ENCODE assay signal across 22 cellular contexts in the genomic region with DNA sequence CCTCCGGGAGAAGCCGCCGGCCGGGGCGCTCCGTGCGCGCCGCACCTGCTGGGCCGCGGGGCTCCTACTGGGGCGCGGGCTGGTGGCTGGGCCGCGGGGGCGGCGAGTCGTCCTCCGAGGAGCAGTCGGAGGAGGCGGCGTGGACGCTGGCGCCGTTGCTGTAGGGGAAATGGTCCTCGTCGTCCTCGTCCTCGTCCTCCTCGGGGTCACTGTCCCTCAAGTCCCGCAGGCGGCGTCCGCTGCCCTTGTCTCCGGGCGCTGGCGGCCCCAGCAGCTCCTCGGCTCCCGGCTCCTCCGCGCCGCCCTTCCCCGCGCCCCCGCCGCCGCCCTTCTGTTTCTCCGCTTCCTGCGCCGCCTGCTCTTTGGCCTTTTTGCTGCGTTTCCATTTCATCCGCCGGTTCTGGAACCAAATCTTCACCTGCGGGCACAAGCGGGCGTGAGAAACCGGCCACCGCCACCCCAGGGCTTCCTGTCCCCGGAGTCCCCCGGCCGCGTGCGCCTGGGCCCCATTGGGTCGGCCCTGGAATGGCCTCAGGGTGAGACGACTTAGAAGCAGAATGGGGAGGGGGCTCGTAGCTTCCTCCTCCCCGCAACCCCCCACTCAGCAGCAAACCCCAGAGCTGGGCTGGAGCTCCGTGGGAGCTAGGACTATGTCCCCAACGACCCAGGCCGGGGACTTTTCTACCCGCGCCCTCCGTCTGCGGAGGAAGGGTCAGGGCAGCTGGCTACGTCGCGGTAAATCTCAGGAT. TPM values are rescaled to one million over a fixed set of nuclear protein-coding genes. Genes with fewer than 3 reads are reported as not detected.
DNase-seq lines count a peak whose midpoint lies in the region; ATAC-seq, FAIRE-seq and TF ChIP-seq lines count a peak whose summit lies in the region.
"Had no signal": no experiment of that assay in that cellular context is flagged by ENCODE, and none has a peak within 500 bp of the region (broad histone marks: within the 10 kb centered on the region; RNA-seq: fewer than 3 reads in every experiment).

No MANE protein-coding gene starts in this region.

- peaks cover 6% of the 10 kb centered on the region for H4K20me1 ChIP-seq in HepG2 (ENCODE audit: insufficient read depth, low read length)
- peaks cover 93% of the 10 kb centered on the region for H4K20me1 ChIP-seq in neural progenitor cell (ENCODE audit: low read depth)

- no peak overlapping the region for H2AFZ ChIP-seq in HepG2 (ENCODE audit: low read length)
- no peak overlapping the region for H2AFZ ChIP-seq in neural progenitor cell (replicated peaks)

- no peak for ATAC-seq in HepG2
- no peak for ATAC-seq in right lobe of liver
- ATAC-seq in aorta (ENCODE audit: low FRiP score): peak; percentile 19
- ATAC-seq in stimulated activated memory B cell treated with anti-CD40 and anti-IgM and Interleukin-4, amounts not matched to agents 10 μg/mL and 1 μg/mL and 100 μg/mL, for 72 hours: no peak
- no peak for ATAC-seq in GM21723 (IDR thresholded peaks at IDR 0.05; ENCODE audit: unreplicated experiment)
- ATAC-seq: activated CD8-positive, alpha-beta T cell treated with anti-CD3 and anti-CD28 coated beads for 36 hours had no signal

- H3K4me2 ChIP-seq in HepG2 (ENCODE audit: low read depth, low read length) (0 out of 2 replicates have a peak overlapping the region, but pooled peaks have one; percentile 27), neural progenitor cell (peak overlapping the region; percentile 39)

- H3K36me3 ChIP-seq in HepG2 (replicated peaks in 1 of 2; ENCODE audit: control insufficient read depth in 1 of 2, insufficient read depth in 2 of 2, low read length in 2 of 2) (peaks cover 0 to 6% of the 10 kb centered on the region in 2 experiments; a peak in 1 of 5 replicates), right lobe of liver (no peaks in the 10 kb centered on the region), neural progenitor cell (no peaks in the 10 kb centered on the region), aorta (ENCODE audit: control insufficient read depth in 1 of 2, insufficient read depth in 2 of 2, low read length in 1 of 2) (no peaks in the 10 kb centered on the region), A673 (ENCODE audit: insufficient read depth, low read length, poor library complexity, severe bottlenecking) (no peaks in the 10 kb centered on the region)
- H3K36me3 ChIP-seq: sigmoid colon, SJSA1, thyroid gland had no signal

- H3K27ac ChIP-seq in HepG2 (ENCODE audit: extremely low read length, insufficient read depth, low read length): no peak overlapping the region
- no peak overlapping the region for H3K27ac ChIP-seq in right lobe of liver
- no peak overlapping the region for H3K27ac ChIP-seq in coronary artery
- no peak overlapping the region for H3K27ac ChIP-seq in neural progenitor cell
- H3K27ac ChIP-seq in aorta (ENCODE audit: low read depth in 1 of 2, low read length in 2 of 2): no peak overlapping the region
- H3K27ac ChIP-seq in A673 (ENCODE audit: low read depth, low read length, poor library complexity, severe bottlenecking): no peak overlapping the region
- H3K27ac ChIP-seq: sigmoid colon, SJSA1, thyroid gland had no signal

- no peak for TF ChIP-seq EP300 in HepG2 (IDR thresholded peaks at IDR 0.05; ENCODE audit: low read depth in 2 of 2, low read length in 2 of 2)
- TF ChIP-seq EP300 in HepG2 (CRISPR knock-in tag; IDR thresholded peaks at IDR 0.05; ENCODE audit: borderline replicate concordance): no peak

- H3K79me2 ChIP-seq in HepG2 (ENCODE audit: insufficient read depth, low read length): peaks cover 13% of the 10 kb centered on the region
- H3K79me2 ChIP-seq in neural progenitor cell (ENCODE audit: low read depth): no peaks in the 10 kb centered on the region

- peaks cover 26% of the 10 kb centered on the region for H3K4me1 Mint-ChIP-seq in neural progenitor cell
- peaks cover 26% of the 10 kb centered on the region for H3K4me1 Mint-ChIP-seq in stimulated activated memory B cell treated with anti-CD40 and anti-IgM and Interleukin-4, amounts not matched to agents 10 μg/mL and 1 μg/mL and 100 μg/mL, for 72 hours

- no peak overlapping the region for H3K4me3 Mint-ChIP-seq in neural progenitor cell
- no peak overlapping the region for H3K4me3 Mint-ChIP-seq in stimulated activated memory B cell treated with anti-CD40 and anti-IgM and Interleukin-4, amounts not matched to agents 10 μg/mL and 1 μg/mL and 100 μg/mL, for 72 hours
- H3K4me3 Mint-ChIP-seq: activated CD8-positive, alpha-beta T cell treated with anti-CD3 and anti-CD28 coated beads for 36 hours had no signal

- TF ChIP-seq CTCF in HepG2 (CRISPR knock-in tag; IDR thresholded peaks at IDR 0.05) (no peak), right lobe of liver (IDR thresholded peaks at IDR 0.05) (no peak), coronary artery (IDR thresholded peaks at IDR 0.05) (no peak), neural progenitor cell (IDR thresholded peaks at IDR 0.05) (peak; percentile 4), A673 (conservative IDR thresholded peaks at IDR 0.05; ENCODE audit: low read depth, low read length) (no peak)

- H3K9me3 ChIP-seq in HepG2 (ENCODE audit: low read length) (no peaks in the 10 kb centered on the region), right lobe of liver (no peaks in the 10 kb centered on the region), neural progenitor cell (ENCODE audit: low read depth) (no peaks in the 10 kb centered on the region), aorta (ENCODE audit: control insufficient read depth, low read length) (no peaks in the 10 kb centered on the region), A673 (ENCODE audit: low read depth, low read length, poor library complexity, severe bottlenecking) (no peaks in the 10 kb centered on the region)
- H3K9me3 ChIP-seq: Caco-2, sigmoid colon, SJSA1, thyroid gland had no signal

- TF ChIP-seq RAD21 in HepG2 (CRISPR knock-in tag; IDR thresholded peaks at IDR 0.05): no peak

- BruUV-seq in HepG2 (replicated peaks; lab: Mats Ljungman, UMichigan) (no TSS peak), A673 (replicated peaks; lab: Mats Ljungman, UMichigan) (no TSS peak)

- H3K27me3 ChIP-seq in HepG2 (ENCODE audit: control insufficient read depth in 1 of 2, insufficient read depth in 2 of 2, low read length in 2 of 2) (peaks cover 3 to 25% of the 10 kb centered on the region in 2 experiments; a peak in 4 of 5 replicates), right lobe of liver (peaks cover 0 to 70% of the 10 kb centered on the region in 2 donors), neural progenitor cell (peaks cover 98% of the 10 kb centered on the region), aorta (ENCODE audit: control insufficient read depth in 1 of 2, insufficient read depth in 2 of 2, low read length in 1 of 2) (peaks cover 0 to 2% of the 10 kb centered on the region in 2 donors), A673 (replicated peaks; ENCODE audit: insufficient read depth, low read depth, low read length, poor library complexity) (peaks cover 97% of the 10 kb centered on the region)

- no peaks in the 10 kb centered on the region for H3K36me3 Mint-ChIP-seq in neural progenitor cell
- no peaks in the 10 kb centered on the region for H3K36me3 Mint-ChIP-seq in stimulated activated memory B cell treated with anti-CD40 and anti-IgM and Interleukin-4, amounts not matched to agents 10 μg/mL and 1 μg/mL and 100 μg/mL, for 72 hours

- DNase-seq in HepG2 (ENCODE audit: low spot score): no peak
- DNase-seq in right lobe of liver: no peak
- DNase-seq in coronary artery (ENCODE audit: low spot score): peak; percentile 55
- peak; percentile 79 for DNase-seq in neural progenitor cell (ENCODE audit: low spot score)
- DNase-seq in aorta: no peak
- DNase-seq in A673 (ENCODE audit: low spot score): no peak
- DNase-seq: activated CD8-positive, alpha-beta T cell treated with anti-CD3 and anti-CD28 coated beads for 36 hours; Caco-2; glutamatergic neuron; mesenchymal stem cell; NCI-H1930; nephron progenitor cell; sigmoid colon; thyroid gland had no signal

- FAIRE-seq in HepG2 (lab: Jason Lieb, UNC): no peak
- FAIRE-seq: astrocyte, colon, GM12891, H54, TTC549 had no signal

- H3K27ac Mint-ChIP-seq in neural progenitor cell: no peak overlapping the region
- no peak overlapping the region for H3K27ac Mint-ChIP-seq in stimulated activated memory B cell treated with anti-CD40 and anti-IgM and Interleukin-4, amounts not matched to agents 10 μg/mL and 1 μg/mL and 100 μg/mL, for 72 hours
- H3K27ac Mint-ChIP-seq: activated CD8-positive, alpha-beta T cell treated with anti-CD3 and anti-CD28 coated beads for 36 hours; nephron progenitor cell had no signal

- H3K4me1 ChIP-seq in HepG2 (ENCODE audit: insufficient read depth, low read length): peaks cover 33% of the 10 kb centered on the region
- H3K4me1 ChIP-seq in right lobe of liver: peaks cover 0 to 15% (median 0%) of the 10 kb centered on the region in 4 donors
- peaks cover 29% of the 10 kb centered on the region for H3K4me1 ChIP-seq in neural progenitor cell
- H3K4me1 ChIP-seq in aorta (ENCODE audit: control insufficient read depth in 1 of 2, insufficient read depth in 2 of 2, low read length in 2 of 2): no peaks in the 10 kb centered on the region
- no peaks in the 10 kb centered on the region for H3K4me1 ChIP-seq in A673 (ENCODE audit: insufficient read depth, low read length, poor library complexity, severe bottlenecking)

- no peak for TF ChIP-seq POLR2A in HepG2 (IDR thresholded peaks at IDR 0.05; ENCODE audit: insufficient read depth in 1 of 2, low read depth in 2 of 2, low read length in 2 of 2)
- no peak for TF ChIP-seq POLR2A in right lobe of liver (IDR thresholded peaks at IDR 0.05)

- 77% methylated on average over 67 of the region's 77 CpGs for WGBS in HepG2 (ENCODE audit: low lambda C conversion rate)
- 3% methylated on average over 5 of the region's 77 CpGs for WGBS in right lobe of liver (ENCODE audit: insufficient coverage, low coverage, low lambda C conversion rate, missing lambda C conversion rate)
- 4% methylated on average over 65 to 77 of the region's 77 CpGs for WGBS in aorta, 2 donors

- intact Hi-C loops in HepG2 (cut with micrococcal nuclease; ENCODE audit: unreplicated experiment) (loop anchor here (5.0 kb wide), 1 partner anchor 53 kb away; no protein-coding TSS in a partner anchor), right lobe of liver (cut with DNase I) (no loop called here), aorta (cut with DNase I) (no loop called here), A673 (cut with micrococcal nuclease; ENCODE audit: unreplicated experiment) (no loop called here)

- H3K4me3 ChIP-seq in HepG2 (replicated peaks in 1 of 3; ENCODE audit: insufficient read depth in 1 of 3, low read depth in 2 of 3, low read length in 3 of 3) (no peak overlapping the region; a peak in 2 of 6 replicates), right lobe of liver (no peak overlapping the region), coronary artery (peak overlapping the region; percentile 27), neural progenitor cell (no peak overlapping the region), aorta (ENCODE audit: low read length in 2 of 2) (no peak overlapping the region), A673 (ENCODE audit: low read depth, low read length, poor library complexity, severe bottlenecking) (no peak overlapping the region)
- H3K4me3 ChIP-seq: sigmoid colon, SJSA1, thyroid gland had no signal

- POLR2A ChIA-PET in HepG2 (lab: Yijun Ruan, JAX): no interaction called here
- POLR2A ChIA-PET in A673 (lab: Charles Lee; ENCODE audit: low non-redundant PET): no interaction called here

- H3K27me3 Mint-ChIP-seq in neural progenitor cell (ENCODE audit: insufficient read depth, low read depth): peaks cover 74% of the 10 kb centered on the region
- H3K27me3 Mint-ChIP-seq in stimulated activated memory B cell treated with anti-CD40 and anti-IgM and Interleukin-4, amounts not matched to agents 10 μg/mL and 1 μg/mL and 100 μg/mL, for 72 hours: peaks cover 86% of the 10 kb centered on the region

- CTCF ChIA-PET in HepG2 (lab: Yijun Ruan, JAX; ENCODE audit: low intra/inter-chr PET ratio, low total read pairs) (no interaction called here), A673 (lab: Charles Lee) (no interaction called here)

- in situ Hi-C loops in HepG2 (cut with HindIII; ENCODE audit: extremely low pct_ligation_motif_present, low pct_unique_long_range_greater_than_20kb): no loop called here

- peaks cover 45% of the 10 kb centered on the region for H3F3A ChIP-seq in neural progenitor cell (ENCODE audit: low read depth)

- H3K9me3 Mint-ChIP-seq in neural progenitor cell: peaks cover 5% of the 10 kb centered on the region
- H3K9me3 Mint-ChIP-seq in stimulated activated memory B cell treated with anti-CD40 and anti-IgM and Interleukin-4, amounts not matched to agents 10 μg/mL and 1 μg/mL and 100 μg/mL, for 72 hours: no peaks in the 10 kb centered on the region
- H3K9me3 Mint-ChIP-seq: activated CD8-positive, alpha-beta T cell treated with anti-CD3 and anti-CD28 coated beads for 36 hours had no signal

- H3K9ac ChIP-seq in HepG2 (ENCODE audit: insufficient read depth, low read depth, low read length) (no peak overlapping the region), neural progenitor cell (no peak overlapping the region)

RNA-seq across cellular contexts. Expression of a gene that starts 4.8 kb away (rescaled TPM):
- total RNA-seq in HepG2 (2016; rRNA removed; fragmentation: Illumina TruSeq; extraction: Trizol): 3.6 and 6.1 TPM in 2 replicates
- total RNA-seq in HepG2 (2016; cell fraction: cytosol; rRNA removed; fragmentation: Illumina TruSeq; extraction: Trizol; ENCODE audit: low read depth): 2.4 and 2.5 TPM in 2 replicates
- 3.4 and 9.7 TPM in 2 replicates for total RNA-seq in HepG2 (2016; cell fraction: insoluble cytoplasmic fraction; rRNA removed; fragmentation: Illumina TruSeq; extraction: Trizol)
- 4.5 and 5.6 TPM in 2 replicates for total RNA-seq in HepG2 (2016; cell fraction: membrane; rRNA removed; fragmentation: Illumina TruSeq; extraction: Trizol)
- total RNA-seq in HepG2 (2016; cell fraction: nucleus; rRNA removed; fragmentation: Illumina TruSeq; extraction: Trizol): 6.7 and 7.4 TPM in 2 replicates
- 0.91 and 0.94 TPM in 2 replicates for polyA plus RNA-seq in HepG2 (2011; rRNA removed)
- polyA plus RNA-seq in HepG2 (2011; cell fraction: cytosol; rRNA removed): 0.37 and 1.0 TPM in 2 replicates
- polyA plus RNA-seq in HepG2 (2011; cell fraction: nucleus; rRNA removed): 3.8 and 4.5 TPM in 2 replicates
- 1.7 and 2.4 TPM in 2 replicates for polyA plus RNA-seq in HepG2 (2012)
- polyA plus RNA-seq in HepG2 (2016; cell fraction: cytosol; fragmentation: Illumina TruSeq; extraction: Trizol; ENCODE audit: low read depth): 2.2 and 3.2 TPM in 2 replicates
- 6.3 and 6.7 TPM in 2 replicates for polyA plus RNA-seq in HepG2 (2016; cell fraction: insoluble cytoplasmic fraction; fragmentation: Illumina TruSeq; extraction: Trizol; ENCODE audit: low read depth)
- 4.5 and 4.8 TPM in 2 replicates for polyA plus RNA-seq in HepG2 (2016; cell fraction: membrane; fragmentation: Illumina TruSeq; extraction: Trizol; ENCODE audit: low read depth)
- polyA plus RNA-seq in HepG2 (2016; cell fraction: nucleus; fragmentation: Illumina TruSeq; extraction: Trizol; ENCODE audit: insufficient read depth, low read depth): 16.6 TPM in 2 replicates
- polyA minus RNA-seq in HepG2 (2011; rRNA and poly(A)+ RNA removed; ENCODE audit: low replicate concordance): 0.98 and 1.5 TPM in 2 replicates
- 0.89 and 1.6 TPM in 2 replicates for polyA minus RNA-seq in HepG2 (2011; cell fraction: cytosol; rRNA and poly(A)+ RNA removed)
- polyA minus RNA-seq in HepG2 (2011; cell fraction: nucleus; rRNA and poly(A)+ RNA removed): 3.2 and 7.9 TPM in 2 replicates
- not detected for total RNA-seq in right lobe of liver
- total RNA-seq in neural progenitor cell (ENCODE audit: low replicate concordance): not detected in 2 replicates
- not detected for total RNA-seq in aorta
- polyA plus RNA-seq in aorta: under 1 TPM in 1 of 2 donors, not detected in 1; 0.38 TPM
- total RNA-seq in A673 (2021): 0.13 TPM in 1 of 2 replicates, not detected in the other
- total RNA-seq: activated CD8-positive, alpha-beta T cell treated with anti-CD3 and anti-CD28 coated beads for 36 hours; astrocyte; sigmoid colon; SJSA1; thyroid gland had no signal

RNA-seq across cellular contexts. Expression of a gene that starts 56.1 kb away (rescaled TPM):
- total RNA-seq in HepG2 (2016; rRNA removed; fragmentation: Illumina TruSeq; extraction: Trizol) (17.3 and 26.2 TPM in 2 replicates), right lobe of liver (10 to 100 TPM in 1 of 6 experiments, 1 to 10 TPM in 5; 6.1 to 10.2 (median 8.1) TPM), neural progenitor cell (ENCODE audit: low replicate concordance) (10.9 and 18.5 TPM in 2 replicates), aorta (10 to 100 TPM; 19.4 to 23.5 TPM), A673 (2021) (34.1 and 34.8 TPM in 2 replicates)
- total RNA-seq in HepG2 (2016; cell fraction: cytosol; rRNA removed; fragmentation: Illumina TruSeq; extraction: Trizol; ENCODE audit: low read depth): 19.4 and 19.6 TPM in 2 replicates
- total RNA-seq in HepG2 (2016; cell fraction: insoluble cytoplasmic fraction; rRNA removed; fragmentation: Illumina TruSeq; extraction: Trizol): 17.8 and 29.8 TPM in 2 replicates
- total RNA-seq in HepG2 (2016; cell fraction: membrane; rRNA removed; fragmentation: Illumina TruSeq; extraction: Trizol): 9.5 and 9.7 TPM in 2 replicates
- 38.8 and 47.6 TPM in 2 replicates for total RNA-seq in HepG2 (2016; cell fraction: nucleus; rRNA removed; fragmentation: Illumina TruSeq; extraction: Trizol)
- polyA plus RNA-seq in HepG2 (2011; rRNA removed) (14.0 and 14.2 TPM in 2 replicates), aorta (10 to 100 TPM in 1 of 2 donors, 1 to 10 TPM in 1; 4.6 to 10.3 TPM)
- polyA plus RNA-seq in HepG2 (2011; cell fraction: cytosol; rRNA removed): 3.9 and 4.6 TPM in 2 replicates
- polyA plus RNA-seq in HepG2 (2011; cell fraction: nucleus; rRNA removed): 31.2 and 37.8 TPM in 2 replicates
- 12.8 and 13.3 TPM in 2 replicates for polyA plus RNA-seq in HepG2 (2012)
- polyA plus RNA-seq in HepG2 (2016; cell fraction: cytosol; fragmentation: Illumina TruSeq; extraction: Trizol; ENCODE audit: low read depth): 0.77 and 1.1 TPM in 2 replicates
- 13.4 and 13.7 TPM in 2 replicates for polyA plus RNA-seq in HepG2 (2016; cell fraction: insoluble cytoplasmic fraction; fragmentation: Illumina TruSeq; extraction: Trizol; ENCODE audit: low read depth)
- polyA plus RNA-seq in HepG2 (2016; cell fraction: membrane; fragmentation: Illumina TruSeq; extraction: Trizol; ENCODE audit: low read depth): 2.3 and 2.8 TPM in 2 replicates
- polyA plus RNA-seq in HepG2 (2016; cell fraction: nucleus; fragmentation: Illumina TruSeq; extraction: Trizol; ENCODE audit: insufficient read depth, low read depth): 57.7 and 61.6 TPM in 2 replicates
- polyA minus RNA-seq in HepG2 (2011; rRNA and poly(A)+ RNA removed; ENCODE audit: low replicate concordance): 25.8 and 45.7 TPM in 2 replicates
- 5.3 and 6.9 TPM in 2 replicates for polyA minus RNA-seq in HepG2 (2011; cell fraction: cytosol; rRNA and poly(A)+ RNA removed)
- 44.3 and 51.8 TPM in 2 replicates for polyA minus RNA-seq in HepG2 (2011; cell fraction: nucleus; rRNA and poly(A)+ RNA removed)

Comparison
In these comparisons a context has a peak if more than half of its experiments do, and no peak if none do; other contexts are left out.
1. DNase-seq: peak in coronary artery (single experiment) and neural progenitor cell (single experiment); none in HepG2 (single experiment), right lobe of liver (0 of 3), aorta (0 of 2) and A673 (single experiment).